In the genomic region with DNA sequence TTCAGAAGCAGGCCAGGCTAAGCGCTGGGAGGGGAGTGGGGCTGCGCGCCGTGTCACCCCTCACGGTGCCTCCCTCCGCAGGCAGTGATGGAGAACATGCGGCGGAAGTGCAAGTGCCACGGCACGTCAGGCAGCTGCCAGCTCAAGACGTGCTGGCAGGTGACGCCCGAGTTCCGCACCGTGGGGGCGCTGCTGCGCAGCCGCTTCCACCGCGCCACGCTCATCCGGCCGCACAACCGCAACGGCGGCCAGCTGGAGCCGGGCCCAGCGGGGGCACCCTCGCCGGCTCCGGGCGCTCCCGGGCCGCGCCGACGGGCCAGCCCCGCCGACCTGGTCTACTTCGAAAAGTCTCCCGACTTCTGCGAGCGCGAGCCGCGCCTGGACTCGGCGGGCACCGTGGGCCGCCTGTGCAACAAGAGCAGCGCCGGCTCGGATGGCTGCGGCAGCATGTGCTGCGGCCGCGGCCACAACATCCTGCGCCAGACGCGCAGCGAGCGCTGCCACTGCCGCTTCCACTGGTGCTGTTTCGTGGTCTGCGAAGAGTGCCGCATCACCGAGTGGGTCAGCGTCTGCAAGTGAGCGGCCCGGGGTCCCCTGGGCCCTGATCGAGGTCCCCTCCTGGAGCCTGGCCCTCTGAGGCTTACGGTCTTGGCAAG, we compare ENCODE assay signal across 8 cellular contexts. TPM values are rescaled to one million over a fixed set of nuclear protein-coding genes. Genes with fewer than 3 reads are reported as not detected.
DNase-seq lines count a peak whose midpoint lies in the region; ATAC-seq and TF ChIP-seq lines count a peak whose summit lies in the region.

No MANE protein-coding gene starts in this region.

- intact Hi-C loops in heart right ventricle (cut with DNase I) = no loop called here

- peak overlapping the region; percentile 34 for H3K9ac ChIP-seq in ES-I3 (ENCODE audit: low read depth, low read length)

- H3K9me3 ChIP-seq in ES-I3 (ENCODE audit: control insufficient read depth, insufficient read depth, low read length) (no peaks in the 10 kb centered on the region), heart right ventricle (peaks cover 0 to 7% (median 0%) of the 10 kb centered on the region in 11 donors)

- H3K27ac ChIP-seq in heart right ventricle = peak overlapping the region in 1 of 10 donors; percentile 66

- peaks cover 27 to 73% (median 62%) of the 10 kb centered on the region in 7 donors for H3K27me3 ChIP-seq in heart right ventricle

- ATAC-seq in GM21825 (IDR thresholded peaks at IDR 0.05; ENCODE audit: unreplicated experiment) = peak; percentile 41
- peak; percentile 52 to 83 (median 61) for ATAC-seq in heart right ventricle

- H3K36me3 ChIP-seq in ES-I3 (ENCODE audit: insufficient read depth, low read length) (no peaks in the 10 kb centered on the region), heart right ventricle (no peaks in the 10 kb centered on the region)

- H3K4me1 ChIP-seq in ES-I3 (ENCODE audit: insufficient read depth, low read length) (peaks cover 26% of the 10 kb centered on the region), heart right ventricle (peaks cover 8 to 36% (median 22%) of the 10 kb centered on the region in 9 donors)

- WGBS in heart right ventricle, 2 donors = 1% methylated on average over 64 to 72 of the region's 72 CpGs

- DNase-seq in LHCN-M2 (ENCODE audit: low read depth) (peak; percentile 19), SK-N-DZ (ENCODE audit: low spot score) (peak; percentile 67), heart right ventricle (peak in 1 of 2 donors; percentile 70), renal cortical epithelial cell (ENCODE audit: low read depth) (peak; percentile 44), cortex of kidney (lab: John Stamatoyannopoulos, UW) (no peak)
- peak; percentile 86 for DNase-seq in activated naive CD4-positive, alpha-beta T cell treated with anti-CD3 and anti-CD28 coated beads, Interleukin-2, amount 50 U/mL, for 16 hours

- TF ChIP-seq CTCF in heart right ventricle (IDR thresholded peaks at IDR 0.05) = peak in 6 of 9 donors; percentile 22 to 55 (median 44)

- H3K4me3 ChIP-seq in heart right ventricle = peak overlapping the region in 9 of 10 donors; percentile 17 to 47 (median 36)

RNA-seq across cellular contexts. Expression of gene WNT10A, which starts 12.2 kb away (rescaled TPM):
- total RNA-seq in LHCN-M2 (2014; rRNA removed) (0.06 TPM in 1 of 2 replicates, not detected in the other), heart right ventricle (under 1 TPM in 2 of 10 donors, not detected in 8; 0.28 to 0.56 TPM), renal cortical epithelial cell (13.5 and 21.5 TPM in 2 replicates)
- not detected for polyA plus RNA-seq in LHCN-M2 (2012)
- 0.19 TPM in 1 of 2 replicates, not detected in the other for polyA plus RNA-seq in SK-N-DZ (2014; cell fraction: cytosol; rRNA removed)
- 0.70 TPM in 1 of 2 replicates, not detected in the other for polyA plus RNA-seq in SK-N-DZ (2014; cell fraction: nucleus; rRNA removed)
- under 1 TPM; 0.01 to 0.07 TPM for polyA plus RNA-seq in heart right ventricle

RNA-seq across cellular contexts. Expression of gene WNT6, which starts 33.2 kb away (rescaled TPM):
- 0.23 TPM in 1 of 2 replicates, not detected in the other for total RNA-seq in LHCN-M2 (2014; rRNA removed)
- not detected for polyA plus RNA-seq in LHCN-M2 (2012)
- polyA plus RNA-seq in SK-N-DZ (2014; cell fraction: cytosol; rRNA removed) = 0.09 and 0.35 TPM in 2 replicates
- polyA plus RNA-seq in SK-N-DZ (2014; cell fraction: nucleus; rRNA removed) = not detected in 2 replicates
- 1 to 10 TPM in 3 of 10 donors, under 1 TPM in 7; 0.15 to 2.9 (median 0.67) TPM for total RNA-seq in heart right ventricle
- 1 to 10 TPM; 1.1 to 3.0 TPM for polyA plus RNA-seq in heart right ventricle
- 3.5 TPM in 1 of 2 replicates, not detected in the other for total RNA-seq in renal cortical epithelial cell
